ENCODE assay signal across 8 cellular contexts in the genomic region with DNA sequence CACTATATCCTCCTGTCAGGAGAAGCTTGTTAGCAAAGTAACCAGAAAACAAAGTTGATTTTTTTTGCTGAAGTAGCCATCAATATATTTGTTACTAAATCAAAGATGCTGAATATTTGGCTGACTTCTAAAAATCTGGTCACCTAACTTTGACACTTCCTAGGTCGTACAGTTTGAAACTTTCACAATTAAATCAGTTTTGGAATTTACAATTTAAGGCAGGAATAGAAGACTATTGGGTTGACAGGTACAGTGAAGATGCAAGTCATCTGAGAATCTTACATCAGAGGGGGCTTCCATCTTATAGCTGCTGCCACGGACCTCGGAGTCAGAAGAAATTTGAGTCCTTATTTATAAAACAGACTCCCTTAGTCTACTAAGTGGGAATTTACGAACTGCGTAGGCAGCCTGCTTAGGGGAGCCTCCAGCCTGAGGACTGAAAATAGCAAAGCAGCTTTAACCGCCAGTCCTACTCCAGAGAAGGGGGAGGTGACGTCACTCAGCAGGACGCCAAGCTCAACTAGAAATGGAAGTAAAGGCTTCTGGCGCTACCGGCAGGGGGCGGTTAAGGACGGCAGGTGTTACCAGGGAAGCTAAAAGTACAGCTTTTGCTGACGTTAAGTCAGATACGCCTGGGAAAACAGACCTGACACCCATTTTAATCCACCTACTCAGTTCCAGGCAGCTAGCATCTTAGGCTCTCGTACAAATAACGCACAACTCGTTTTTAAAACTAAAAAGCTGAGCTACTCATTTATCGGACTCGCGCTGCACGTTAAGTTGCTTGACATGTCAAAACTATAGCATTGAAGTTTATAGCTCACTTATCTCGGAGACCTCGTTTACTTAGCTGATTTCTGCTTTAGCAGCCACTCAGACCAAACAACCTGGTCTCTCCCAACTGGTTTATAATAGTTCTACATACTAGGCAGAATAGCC.
DNase-seq lines count a peak whose midpoint lies in the region; ATAC-seq and TF ChIP-seq lines count a peak whose summit lies in the region.

No MANE protein-coding gene starts in this region.

- peaks cover 4% of the 10 kb centered on the region for H3K9me3 Mint-ChIP-seq in activated CD4-positive, alpha-beta T cell treated with anti-CD3 and anti-CD28 coated beads, Interleukin-2, amount 10 ng/mL, durations not matched to agents 24 days and 14 days

- H3K4me3 ChIP-seq in coronary artery (peak overlapping the region; percentile 76), liver (ENCODE audit: low read depth in 1 of 3, low read length in 3 of 3) (peak overlapping the region; percentile 60 to 92 (median 64))

- H3K27ac ChIP-seq in coronary artery (peak overlapping the region; percentile 87 to 96), liver (ENCODE audit: low read depth in 1 of 2, low read length in 2 of 2) (peak overlapping the region; percentile 96 to 97)

- H3K27me3 ChIP-seq in liver (ENCODE audit: control insufficient read depth in 4 of 4, insufficient read depth in 4 of 4, low read length in 3 of 4): no peaks in the 10 kb centered on the region

- no peaks in the 10 kb centered on the region for H3K36me3 ChIP-seq in liver (ENCODE audit: control insufficient read depth in 4 of 4, insufficient read depth in 3 of 4, low read depth in 1 of 4, low read length in 3 of 4)

- peak; percentile 42 for ATAC-seq in HG03442 (IDR thresholded peaks at IDR 0.05; ENCODE audit: unreplicated experiment)

- TF ChIP-seq CTCF in coronary artery (IDR thresholded peaks at IDR 0.05) (peak; percentile 73), liver (IDR thresholded peaks at IDR 0.05; ENCODE audit: low read depth, low read length, missing input control) (peak; percentile 80)

- H3K9ac ChIP-seq in liver (ENCODE audit: low read depth in 1 of 2, low read length in 2 of 2): peak overlapping the region; percentile 10 to 95

- H3K9me3 ChIP-seq in liver (ENCODE audit: control insufficient read depth in 4 of 4, low read length in 3 of 4): no peaks in the 10 kb centered on the region

- DNase-seq in Ammon's horn (ENCODE audit: low spot score) (peak; percentile 95), NCI-H524 treated with DMSO at 0.1 percent for 48 hours (lab: John Stamatoyannopoulos, UW) (peak; percentile 96), coronary artery (ENCODE audit: low spot score) (peak; percentile 99)
- peak; percentile 97 for DNase-seq in activated CD4-positive, alpha-beta T cell treated with anti-CD3 and anti-CD28 coated beads, Interleukin-2, amount 10 ng/mL, durations not matched to agents 24 days and 14 days
- peak; percentile 84 for DNase-seq in stimulated activated CD4-positive, alpha-beta T cell treated with anti-CD3 and anti-CD28 coated beads, Interleukin-4, amount 100 ng/mL, for 1 hour

- H3K27ac Mint-ChIP-seq in activated CD4-positive, alpha-beta T cell treated with anti-CD3 and anti-CD28 coated beads, Interleukin-2, amount 10 ng/mL, durations not matched to agents 24 days and 14 days: peak overlapping the region; percentile 98

- peaks cover 3% of the 10 kb centered on the region for H3K27me3 Mint-ChIP-seq in activated CD4-positive, alpha-beta T cell treated with anti-CD3 and anti-CD28 coated beads, Interleukin-2, amount 10 ng/mL, durations not matched to agents 24 days and 14 days

- peak overlapping the region; percentile 93 for H3K4me3 Mint-ChIP-seq in activated CD4-positive, alpha-beta T cell treated with anti-CD3 and anti-CD28 coated beads, Interleukin-2, amount 10 ng/mL, durations not matched to agents 24 days and 14 days

- WGBS in liver: 2% methylated on average over 23 of the region's 23 CpGs

- H3K4me1 ChIP-seq in liver (ENCODE audit: control insufficient read depth in 4 of 4, insufficient read depth in 4 of 4, low read length in 3 of 4): peaks cover 0 to 28% (median 14%) of the 10 kb centered on the region in 4 donors

- intact Hi-C loops in activated CD4-positive, alpha-beta T cell treated with anti-CD3 and anti-CD28 coated beads, Interleukin-2, amount 10 ng/mL, durations not matched to agents 24 days and 14 days (cut with micrococcal nuclease): loop anchor here (1.0 to 10.0 kb wide), 6 partner anchors 29 to 1809 kb away; a partner anchor contains a TSS

- TF ChIP-seq RAD21 in liver (IDR thresholded peaks at IDR 0.05): peak; percentile 59 to 72

- peak; percentile 9 for TF ChIP-seq POLR2A in GM19193 (IDR thresholded peaks at IDR 0.05; ENCODE audit: extremely low read depth, insufficient read depth, insufficient read length)

- H3K4me1 Mint-ChIP-seq in activated CD4-positive, alpha-beta T cell treated with anti-CD3 and anti-CD28 coated beads, Interleukin-2, amount 10 ng/mL, durations not matched to agents 24 days and 14 days: peaks cover 64% of the 10 kb centered on the region

- peaks cover 5% of the 10 kb centered on the region for H3K36me3 Mint-ChIP-seq in activated CD4-positive, alpha-beta T cell treated with anti-CD3 and anti-CD28 coated beads, Interleukin-2, amount 10 ng/mL, durations not matched to agents 24 days and 14 days (ENCODE audit: low read depth)

TF ChIP-seq in liver, 16 proteins besides CTCF, POLR2A, EP300 and RAD21:
- TF ChIP-seq, protein P1, sequence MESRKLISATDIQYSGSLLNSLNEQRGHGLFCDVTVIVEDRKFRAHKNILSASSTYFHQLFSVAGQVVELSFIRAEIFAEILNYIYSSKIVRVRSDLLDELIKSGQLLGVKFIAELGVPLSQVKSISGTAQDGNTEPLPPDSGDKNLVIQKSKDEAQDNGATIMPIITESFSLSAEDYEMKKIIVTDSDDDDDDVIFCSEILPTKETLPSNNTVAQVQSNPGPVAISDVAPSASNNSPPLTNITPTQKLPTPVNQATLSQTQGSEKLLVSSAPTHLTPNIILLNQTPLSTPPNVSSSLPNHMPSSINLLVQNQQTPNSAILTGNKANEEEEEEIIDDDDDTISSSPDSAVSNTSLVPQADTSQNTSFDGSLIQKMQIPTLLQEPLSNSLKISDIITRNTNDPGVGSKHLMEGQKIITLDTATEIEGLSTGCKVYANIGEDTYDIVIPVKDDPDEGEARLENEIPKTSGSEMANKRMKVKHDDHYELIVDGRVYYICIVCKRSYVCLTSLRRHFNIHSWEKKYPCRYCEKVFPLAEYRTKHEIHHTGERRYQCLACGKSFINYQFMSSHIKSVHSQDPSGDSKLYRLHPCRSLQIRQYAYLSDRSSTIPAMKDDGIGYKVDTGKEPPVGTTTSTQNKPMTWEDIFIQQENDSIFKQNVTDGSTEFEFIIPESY (IDR thresholded peaks at IDR 0.05): no peak
- peak in 1 of 2 donors; percentile 30 for TF ChIP-seq HNF4A (conservative IDR thresholded peaks at IDR 0.05)
- TF ChIP-seq TAF1 (conservative IDR thresholded peaks at IDR 0.05): no peak
- peak; percentile 78 for TF ChIP-seq YY1 (IDR thresholded peaks at IDR 0.05)
- no peak for TF ChIP-seq GABPA (IDR thresholded peaks at IDR 0.05 in 1 of 2, conservative IDR thresholded peaks at IDR 0.05 in 1 of 2)
- no peak for TF ChIP-seq HNF4G (IDR thresholded peaks at IDR 0.05)
- TF ChIP-seq EGR1 (IDR thresholded peaks at IDR 0.05; ENCODE audit: low read depth in 2 of 2): no peak
- TF ChIP-seq, protein P2, sequence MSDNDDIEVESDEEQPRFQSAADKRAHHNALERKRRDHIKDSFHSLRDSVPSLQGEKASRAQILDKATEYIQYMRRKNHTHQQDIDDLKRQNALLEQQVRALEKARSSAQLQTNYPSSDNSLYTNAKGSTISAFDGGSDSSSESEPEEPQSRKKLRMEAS (IDR thresholded peaks at IDR 0.05): peak; percentile 26
- TF ChIP-seq SP1 (IDR thresholded peaks at IDR 0.05): peak; percentile 57
- peak; percentile 87 to 98 for TF ChIP-seq JUND (IDR thresholded peaks at IDR 0.05)
- TF ChIP-seq, protein P3, sequence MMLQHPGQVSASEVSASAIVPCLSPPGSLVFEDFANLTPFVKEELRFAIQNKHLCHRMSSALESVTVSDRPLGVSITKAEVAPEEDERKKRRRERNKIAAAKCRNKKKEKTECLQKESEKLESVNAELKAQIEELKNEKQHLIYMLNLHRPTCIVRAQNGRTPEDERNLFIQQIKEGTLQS (IDR thresholded peaks at IDR 0.05): peak; percentile 74
- no peak for TF ChIP-seq FOXA2 (IDR thresholded peaks at IDR 0.05)
- TF ChIP-seq NR2F2 (IDR thresholded peaks at IDR 0.05): peak; percentile 2
- TF ChIP-seq, protein P4, sequence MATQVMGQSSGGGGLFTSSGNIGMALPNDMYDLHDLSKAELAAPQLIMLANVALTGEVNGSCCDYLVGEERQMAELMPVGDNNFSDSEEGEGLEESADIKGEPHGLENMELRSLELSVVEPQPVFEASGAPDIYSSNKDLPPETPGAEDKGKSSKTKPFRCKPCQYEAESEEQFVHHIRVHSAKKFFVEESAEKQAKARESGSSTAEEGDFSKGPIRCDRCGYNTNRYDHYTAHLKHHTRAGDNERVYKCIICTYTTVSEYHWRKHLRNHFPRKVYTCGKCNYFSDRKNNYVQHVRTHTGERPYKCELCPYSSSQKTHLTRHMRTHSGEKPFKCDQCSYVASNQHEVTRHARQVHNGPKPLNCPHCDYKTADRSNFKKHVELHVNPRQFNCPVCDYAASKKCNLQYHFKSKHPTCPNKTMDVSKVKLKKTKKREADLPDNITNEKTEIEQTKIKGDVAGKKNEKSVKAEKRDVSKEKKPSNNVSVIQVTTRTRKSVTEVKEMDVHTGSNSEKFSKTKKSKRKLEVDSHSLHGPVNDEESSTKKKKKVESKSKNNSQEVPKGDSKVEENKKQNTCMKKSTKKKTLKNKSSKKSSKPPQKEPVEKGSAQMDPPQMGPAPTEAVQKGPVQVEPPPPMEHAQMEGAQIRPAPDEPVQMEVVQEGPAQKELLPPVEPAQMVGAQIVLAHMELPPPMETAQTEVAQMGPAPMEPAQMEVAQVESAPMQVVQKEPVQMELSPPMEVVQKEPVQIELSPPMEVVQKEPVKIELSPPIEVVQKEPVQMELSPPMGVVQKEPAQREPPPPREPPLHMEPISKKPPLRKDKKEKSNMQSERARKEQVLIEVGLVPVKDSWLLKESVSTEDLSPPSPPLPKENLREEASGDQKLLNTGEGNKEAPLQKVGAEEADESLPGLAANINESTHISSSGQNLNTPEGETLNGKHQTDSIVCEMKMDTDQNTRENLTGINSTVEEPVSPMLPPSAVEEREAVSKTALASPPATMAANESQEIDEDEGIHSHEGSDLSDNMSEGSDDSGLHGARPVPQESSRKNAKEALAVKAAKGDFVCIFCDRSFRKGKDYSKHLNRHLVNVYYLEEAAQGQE (IDR thresholded peaks at IDR 0.05): no peak
- TF ChIP-seq RXRA (IDR thresholded peaks at IDR 0.05): peak; percentile 35 to 73
- no peak for TF ChIP-seq FOXA1 (IDR thresholded peaks at IDR 0.05)

Comparison
In these comparisons a context has a peak if more than half of its experiments do, and no peak if none do; other contexts are left out.
1. Peak in every context shown above with its lines: DNase-seq, ATAC-seq, H3K4me3 ChIP-seq and H3K27ac ChIP-seq.